34 cellular contexts compared by ENCODE assay signal in the genomic region with DNA sequence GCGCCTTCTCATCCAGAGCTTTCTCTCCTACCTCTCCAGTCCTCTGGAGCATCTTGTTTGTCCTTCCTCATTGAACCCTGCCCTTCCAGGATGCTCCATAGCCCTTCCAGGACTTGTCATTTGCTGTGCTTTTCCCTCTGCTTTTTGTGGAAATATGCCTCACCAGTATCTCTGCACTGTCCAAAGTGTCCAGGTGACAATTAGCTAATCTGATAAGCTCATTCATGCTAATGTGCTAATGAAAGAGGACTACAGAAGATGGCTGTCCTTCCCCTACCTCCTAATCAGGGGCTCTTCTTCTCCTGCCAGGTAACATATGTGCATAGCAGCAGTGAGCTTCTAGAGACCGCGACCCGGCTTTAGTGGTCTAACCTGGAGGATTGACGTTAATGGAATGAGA. TPM values are rescaled to one million over a fixed set of nuclear protein-coding genes. Genes with fewer than 3 reads are reported as not detected.
"Had no signal": no experiment of that assay in that cellular context is flagged by ENCODE, and none has a peak within 500 bp of the region (broad histone marks: within the 10 kb centered on the region; RNA-seq: fewer than 3 reads in every experiment).

No MANE protein-coding gene starts in this region.

- DNase-seq: activated CD4-positive, alpha-beta T cell treated with anti-CD3 and anti-CD28 coated beads, Interleukin-2, amount 10 ng/mL, durations not matched to agents 7 days and 5 days; activated CD4-positive, alpha-beta T cell treated with anti-CD3 and anti-CD28 coated beads, Interleukin-2, amount 50 U/mL, for 48 hours; activated CD8-positive, alpha-beta T cell treated with anti-CD3 and anti-CD28 coated beads, Interleukin-2, amount 10 ng/mL, durations not matched to agents 7 days and 5 days; activated gamma-delta T cell; activated naive CD4-positive, alpha-beta T cell treated with Interleukin-2 at 50 U/mL for 16 hours; activated naive CD8-positive, alpha-beta T cell treated with anti-CD3 and anti-CD28 coated beads, Interleukin-2, amount 10 ng/mL, durations not matched to agents 7 days and 5 days; activated T-cell treated with anti-CD3 and anti-CD28 coated beads, Interleukin-2, amount 50 U/mL, for 24 hours; amygdala; Kasumi-1; KG1; MG63; NCI-H1048; NCI-H1105 treated with DMSO at 0.1 percent for 48 hours; NCI-H1436; NCI-H1694 treated with DMSO at 0.1 percent for 48 hours; NCI-H2029; NCI-H2171; NCI-H510A; NCI-H526; NCI-H774; Peyer's patch; RPMI8226; SHP77 treated with DMSO at 0.1 percent for 48 hours; T-cell; T-helper 17 cell; T-helper 9 cell had no signal

- H3K27me3 ChIP-seq: ascending aorta, cardiac muscle cell, MG63, Peyer's patch, SJSA1 had no signal

- H3K36me3 ChIP-seq: ascending aorta, cardiac muscle cell, MG63, Peyer's patch, SJSA1 had no signal

- H3K4me1 ChIP-seq: ascending aorta, Peyer's patch, SJSA1 had no signal

- H3K9me3 Mint-ChIP-seq: activated CD4-positive, alpha-beta T cell treated with anti-CD3 and anti-CD28 coated beads, Interleukin-2, amount 10 ng/mL, durations not matched to agents 7 days and 5 days; activated naive CD4-positive, alpha-beta T cell treated with anti-CD3 and anti-CD28 coated beads, Interleukin-2, amount 50 U/mL, for 24 hours; activated naive CD8-positive, alpha-beta T cell treated with anti-CD3 and anti-CD28 coated beads, Interleukin-2, amount 10 ng/mL, durations not matched to agents 7 days and 5 days; activated T-cell treated with anti-CD3 and anti-CD28 coated beads, Interleukin-2, amount 50 U/mL, for 24 hours; activated T-helper 2 cell treated with anti-CD3 and anti-CD28 coated beads, Interferon-gamma antibody, Interleukin-2, Interleukin-4, amounts not matched to agents 10 μg/mL and 5 μg/mL and 100 μg/mL, durations not matched to agents 14 hours and 24 hours and 36 hours; central memory CD8-positive, alpha-beta T cell; T-cell had no signal

- H3K27ac Mint-ChIP-seq: activated CD4-positive, alpha-beta T cell treated with anti-CD3 and anti-CD28 coated beads, Interleukin-2, amount 10 ng/mL, durations not matched to agents 7 days and 5 days; activated CD8-positive, alpha-beta T cell treated with anti-CD3 and anti-CD28 coated beads, Interleukin-2, amount 10 ng/mL, durations not matched to agents 7 days and 5 days; activated naive CD4-positive, alpha-beta T cell treated with anti-CD3 and anti-CD28 coated beads, Interleukin-2, amount 50 U/mL, for 24 hours; activated naive CD8-positive, alpha-beta T cell treated with anti-CD3 and anti-CD28 coated beads, Interleukin-2, amount 10 ng/mL, durations not matched to agents 7 days and 5 days; activated T-cell treated with anti-CD3 and anti-CD28 coated beads, Interleukin-2, amount 50 U/mL, for 24 hours; activated T-helper 2 cell treated with anti-CD3 and anti-CD28 coated beads, Interferon-gamma antibody, Interleukin-2, Interleukin-4, amounts not matched to agents 10 μg/mL and 5 μg/mL and 100 μg/mL, durations not matched to agents 14 hours and 24 hours and 36 hours; T-cell; T-helper 17 cell had no signal

- H3K4me3 Mint-ChIP-seq: activated CD4-positive, alpha-beta T cell treated with anti-CD3 and anti-CD28 coated beads, Interleukin-2, amount 10 ng/mL, durations not matched to agents 7 days and 5 days; activated CD8-positive, alpha-beta T cell treated with anti-CD3 and anti-CD28 coated beads, Interleukin-2, amount 10 ng/mL, durations not matched to agents 7 days and 5 days; activated naive CD4-positive, alpha-beta T cell treated with anti-CD3 and anti-CD28 coated beads, Interleukin-2, amount 50 U/mL, for 24 hours; activated naive CD8-positive, alpha-beta T cell treated with anti-CD3 and anti-CD28 coated beads, Interleukin-2, amount 10 ng/mL, durations not matched to agents 7 days and 5 days; activated T-cell treated with anti-CD3 and anti-CD28 coated beads, Interleukin-2, amount 50 U/mL, for 24 hours; central memory CD8-positive, alpha-beta T cell; T-cell; T-helper 17 cell had no signal

- H3K4me3 ChIP-seq: ascending aorta, cardiac muscle cell, MG63, Peyer's patch, SJSA1 had no signal

- H3K4me1 Mint-ChIP-seq: activated CD4-positive, alpha-beta T cell treated with anti-CD3 and anti-CD28 coated beads, Interleukin-2, amount 10 ng/mL, durations not matched to agents 7 days and 5 days; activated naive CD4-positive, alpha-beta T cell treated with anti-CD3 and anti-CD28 coated beads, Interleukin-2, amount 50 U/mL, for 24 hours; activated naive CD8-positive, alpha-beta T cell treated with anti-CD3 and anti-CD28 coated beads, Interleukin-2, amount 10 ng/mL, durations not matched to agents 7 days and 5 days; central memory CD8-positive, alpha-beta T cell; T-cell; T-helper 17 cell had no signal

- H3K27ac ChIP-seq: ascending aorta, cardiac muscle cell, Peyer's patch, SJSA1 had no signal

- H3K27me3 Mint-ChIP-seq: activated CD4-positive, alpha-beta T cell treated with anti-CD3 and anti-CD28 coated beads, Interleukin-2, amount 10 ng/mL, durations not matched to agents 7 days and 5 days; activated T-cell treated with anti-CD3 and anti-CD28 coated beads, Interleukin-2, amount 50 U/mL, for 24 hours; central memory CD8-positive, alpha-beta T cell had no signal

- H3K36me3 Mint-ChIP-seq: activated naive CD4-positive, alpha-beta T cell treated with anti-CD3 and anti-CD28 coated beads, Interleukin-2, amount 50 U/mL, for 24 hours; activated naive CD8-positive, alpha-beta T cell treated with anti-CD3 and anti-CD28 coated beads, Interleukin-2, amount 10 ng/mL, durations not matched to agents 7 days and 5 days; T-cell had no signal

- H3K9me3 ChIP-seq: ascending aorta, MG63, Peyer's patch, SJSA1 had no signal

- ATAC-seq: activated CD8-positive, alpha-beta T cell treated with anti-CD3 and anti-CD28 coated beads, Interleukin-2, amount 10 ng/mL, durations not matched to agents 7 days and 5 days; SK-N-SH treated with all-trans-retinoic acid at 6 μM for 48 hours; T-cell; T-helper 17 cell had no signal

RNA-seq across cellular contexts. Expression of gene OTX2, which starts 58.4 kb away (rescaled TPM):
- total RNA-seq: activated CD4-positive, alpha-beta T cell treated with anti-CD3 and anti-CD28 coated beads, Interleukin-2, amount 10 ng/mL, durations not matched to agents 7 days and 5 days; activated CD8-positive, alpha-beta T cell treated with anti-CD3 and anti-CD28 coated beads, Interleukin-2, amount 10 ng/mL, durations not matched to agents 7 days and 5 days; activated naive CD8-positive, alpha-beta T cell treated with anti-CD3 and anti-CD28 coated beads, Interleukin-2, amount 10 ng/mL, durations not matched to agents 7 days and 5 days; activated T-helper 2 cell treated with anti-CD3 and anti-CD28 coated beads, Interferon-gamma antibody, Interleukin-2, Interleukin-4, amounts not matched to agents 10 μg/mL and 5 μg/mL and 100 μg/mL, durations not matched to agents 14 hours and 24 hours and 36 hours; ascending aorta; Peyer's patch; SJSA1; T-helper 17 cell had no signal
- polyA plus RNA-seq: adipose tissue had no signal
